ENCODE assay signal across 7 cellular contexts in the genomic region with DNA sequence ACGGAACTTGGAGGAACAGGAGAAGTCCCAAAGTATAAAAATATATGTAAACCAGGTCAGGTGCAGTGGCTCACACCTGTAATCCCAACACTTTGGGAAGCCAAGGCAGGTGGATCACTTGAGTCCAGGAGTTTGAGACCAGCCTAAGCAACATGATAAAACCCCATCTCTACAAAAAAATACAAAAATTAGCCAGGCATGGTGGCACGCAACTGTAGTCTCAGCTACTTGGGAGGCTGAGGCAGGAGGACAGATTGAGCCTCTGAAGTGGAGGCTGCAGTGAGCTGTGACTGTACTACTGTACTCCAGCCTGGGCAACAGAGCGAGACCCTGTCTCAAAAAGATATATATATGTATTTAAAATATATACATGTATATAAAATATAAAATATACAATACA.
A peak's percentile ranks its signal among the peaks of the same experiment; 100 is the strongest.
DNase-seq lines count a peak whose midpoint lies in the region; TF ChIP-seq lines count a peak whose summit lies in the region.
"Not testable (repeated sequence)": the region's sequence is repeated elsewhere in the genome, so short reads cannot be mapped to it uniquely, and the experiment has no call there.

No MANE protein-coding gene starts in this region.

- DNase-seq in HL-60 (ENCODE audit: low read depth in 1 of 2, low spot score in 1 of 2); adrenal gland; fibroblast of lung (ENCODE audit: low read depth in 2 of 2); hepatocyte (ENCODE audit: low spot score); stomach; transverse colon: not testable (repeated sequence)

- H3K36me3 ChIP-seq in adrenal gland (replicated peaks in 1 of 2); fibroblast of lung (ENCODE audit: control insufficient read depth, insufficient read depth, low read length); hepatocyte (replicated peaks; ENCODE audit: insufficient read depth, low read depth); stomach; transverse colon: not testable (repeated sequence)

- peaks cover 43% of the 10 kb centered on the region for H3K4me1 Mint-ChIP-seq in nephron

- 94 to 95% (median 94%) methylated on average over 3 of the region's 3 CpGs for whole genome bisulfite sequencing in adrenal gland, 4 donors
- 99% methylated on average over 3 of the region's 3 CpGs for WGBS in hepatocyte (ENCODE audit: low lambda C conversion rate, missing lambda C conversion rate)
- WGBS in stomach, 5 donors = 87 to 100% (median 96%) methylated on average over 3 of the region's 3 CpGs
- WGBS in transverse colon (ENCODE audit: low coverage in 1 of 2), 2 donors = 92 to 100% methylated on average over 2 to 3 of the region's 3 CpGs

- H3K27ac Mint-ChIP-seq in nephron = peak overlapping the region in 2 of 3 experiments; percentile 86 to 90

- H3K27me3 Mint-ChIP-seq in nephron (ENCODE audit: low read depth) = not testable (repeated sequence)

- not testable (repeated sequence) for H3K4me3 ChIP-seq in HL-60 (replicated peaks; ENCODE audit: insufficient read depth, low read length); adrenal gland; fibroblast of lung (replicated peaks in 1 of 4; ENCODE audit: control extremely low read depth in 1 of 4, insufficient read depth in 1 of 4, low read depth in 3 of 4, low read length in 4 of 4); hepatocyte; stomach; transverse colon

- not testable (repeated sequence) for TF ChIP-seq POLR2A in adrenal gland (IDR thresholded peaks at IDR 0.05); stomach (IDR thresholded peaks at IDR 0.05); transverse colon (IDR thresholded peaks at IDR 0.05)

- not testable (repeated sequence) for H3K79me2 ChIP-seq in fibroblast of lung (ENCODE audit: control insufficient read depth, insufficient read depth, low read length); hepatocyte

- not testable (repeated sequence) for H2AFZ ChIP-seq in fibroblast of lung (ENCODE audit: low read length); hepatocyte

- not testable (repeated sequence) for H3K36me3 Mint-ChIP-seq in nephron (ENCODE audit: low read depth)

- not testable (repeated sequence) for H3K27me3 ChIP-seq in HL-60 (ENCODE audit: insufficient read depth, poor library complexity, severe bottlenecking); adrenal gland; fibroblast of lung (ENCODE audit: control insufficient read depth, insufficient read depth, low read length); hepatocyte; stomach; transverse colon

- H4K20me1 ChIP-seq in fibroblast of lung (ENCODE audit: control insufficient read depth, extremely low read depth, insufficient read depth, low read length); hepatocyte (ENCODE audit: insufficient read depth, poor library complexity, severe bottlenecking): not testable (repeated sequence)

- H3K4me1 ChIP-seq in adrenal gland (replicated peaks in 1 of 2) = peaks cover 8 to 35% of the 10 kb centered on the region in 2 donors
- peaks cover 38% of the 10 kb centered on the region for H3K4me1 ChIP-seq in fibroblast of lung (ENCODE audit: control insufficient read depth, extremely low read depth, insufficient read depth, low read length)
- not testable (repeated sequence) for H3K4me1 ChIP-seq in hepatocyte (ENCODE audit: insufficient read depth)
- peaks cover 30 to 77% (median 50%) of the 10 kb centered on the region in 4 donors for H3K4me1 ChIP-seq in stomach
- H3K4me1 ChIP-seq in transverse colon = peaks cover 18 to 51% (median 26%) of the 10 kb centered on the region in 4 donors

- H3K9me2 ChIP-seq in hepatocyte (replicated peaks; ENCODE audit: insufficient read depth) = not testable (repeated sequence)

- H3K4me3 Mint-ChIP-seq in nephron = not testable (repeated sequence)

- H3K9me3 Mint-ChIP-seq in nephron = not testable (repeated sequence)

- TF ChIP-seq EP300 in stomach (IDR thresholded peaks at IDR 0.05); transverse colon (IDR thresholded peaks at IDR 0.05; ENCODE audit: low read depth): not testable (repeated sequence)

- H3K9me3 ChIP-seq in adrenal gland (replicated peaks in 1 of 3); fibroblast of lung (ENCODE audit: control insufficient read depth, insufficient read depth, low read depth, low read length); hepatocyte (ENCODE audit: low read depth); stomach; transverse colon: not testable (repeated sequence)

- H3K27ac ChIP-seq in HL-60 (replicated peaks) (peak overlapping the region; percentile 84), adrenal gland (peak overlapping the region in 3 of 5 donors; percentile 1 to 85 (median 74)), fibroblast of lung (ENCODE audit: insufficient read depth, low read length) (peak overlapping the region; percentile 90), hepatocyte (peak overlapping the region; percentile 59), stomach (peak overlapping the region in 4 of 5 donors; percentile 69 to 84 (median 70)), transverse colon (peak overlapping the region; percentile 75 to 86 (median 79))

- intact Hi-C loops in adrenal gland (cut with DNase I); stomach (cut with DNase I; ENCODE audit: low total_unique reads); transverse colon (cut with DNase I; ENCODE audit: low total_unique reads): not testable (repeated sequence)

- not testable (repeated sequence) for H3K4me2 ChIP-seq in fibroblast of lung (ENCODE audit: extremely low read depth, insufficient read depth, low read length); hepatocyte

- TF ChIP-seq CTCF in HL-60 (IDR thresholded peaks at IDR 0.05; ENCODE audit: insufficient read depth, low read length); adrenal gland (IDR thresholded peaks at IDR 0.05); fibroblast of lung (conservative IDR thresholded peaks at IDR 0.05 in 1 of 2, IDR thresholded peaks at IDR 0.05 in 1 of 2; ENCODE audit: low read depth in 1 of 2, low read length in 2 of 2); hepatocyte (IDR thresholded peaks at IDR 0.05; ENCODE audit: poor library complexity); nephron (IDR thresholded peaks at IDR 0.05; ENCODE audit: unreplicated experiment in 3 of 3); stomach (IDR thresholded peaks at IDR 0.05); transverse colon (IDR thresholded peaks at IDR 0.05): not testable (repeated sequence)

- not testable (repeated sequence) for H3K9ac ChIP-seq in fibroblast of lung (ENCODE audit: insufficient read depth, low read length)

- in situ Hi-C loops in transverse colon (cut with MboI; ENCODE audit: low pct_ligation_motif_present in 1 of 4, low pct_unique_long_range_greater_than_20kb in 1 of 4, low sequenced_read_pairs in 3 of 4) = not testable (repeated sequence)
